33 cellular contexts compared by ENCODE assay signal in the genomic region with DNA sequence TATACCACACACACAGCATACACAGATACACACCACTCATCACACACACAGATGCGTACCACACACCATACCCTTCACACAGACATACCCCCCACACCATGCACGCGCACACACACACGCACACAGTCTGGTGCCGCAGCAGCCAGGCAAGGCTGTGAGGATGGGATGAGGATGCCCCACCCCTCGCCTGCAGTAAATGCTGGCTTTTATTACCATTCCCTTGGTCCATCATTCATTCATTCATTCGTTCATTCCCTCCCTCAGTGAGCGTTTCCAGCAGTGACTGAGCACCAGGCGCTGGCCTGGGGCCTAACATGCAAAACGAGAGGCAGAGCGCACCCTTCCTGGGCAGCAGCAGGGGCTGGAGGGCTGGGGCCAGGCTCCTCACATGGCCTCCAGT. TPM values are rescaled to one million over a fixed set of nuclear protein-coding genes. Genes with fewer than 3 reads are reported as not detected.
"Had no signal": no experiment of that assay in that cellular context is flagged by ENCODE, and none has a peak within 500 bp of the region (broad histone marks: within the 10 kb centered on the region; RNA-seq: fewer than 3 reads in every experiment).

No MANE protein-coding gene starts in this region.

- H3K4me3 ChIP-seq: coronary artery, esophagus muscularis mucosa, gastrocnemius medialis, heart left ventricle had no signal

- H3K9me3 Mint-ChIP-seq: activated CD4-positive, alpha-beta memory T cell treated with anti-CD3 and anti-CD28 coated beads, Interleukin-2, amount 10 ng/mL, durations not matched to agents 7 days and 5 days; activated CD4-positive, alpha-beta T cell treated with anti-CD3 and anti-CD28 coated beads, Interleukin-2, amount 10 ng/mL, durations not matched to agents 24 days and 14 days; activated naive CD4-positive, alpha-beta T cell treated with anti-CD3 and anti-CD28 coated beads, Interleukin-2, amount 10 ng/mL, durations not matched to agents 7 days and 5 days; activated naive CD4-positive, alpha-beta T cell treated with anti-CD3 and anti-CD28 coated beads, Interleukin-2, amount 50 U/mL, for 72 hours; activated naive CD8-positive, alpha-beta T cell treated with anti-CD3 and anti-CD28 coated beads, Interleukin-2, amount 10 ng/mL, durations not matched to agents 7 days and 5 days; activated T-cell treated with anti-CD3 and anti-CD28 coated beads, Interleukin-2, amount 50 U/mL, for 24 hours; activated T-cell treated with anti-CD3 and anti-CD28 coated beads, Interleukin-2, amount 50 U/mL, for 72 hours; central memory CD8-positive, alpha-beta T cell; effector memory CD8-positive, alpha-beta T cell had no signal

- H3K4me3 Mint-ChIP-seq: activated CD4-positive, alpha-beta memory T cell treated with anti-CD3 and anti-CD28 coated beads, Interleukin-2, amount 10 ng/mL, durations not matched to agents 7 days and 5 days; activated CD4-positive, alpha-beta T cell treated with anti-CD3 and anti-CD28 coated beads for 36 hours; activated CD4-positive, alpha-beta T cell treated with anti-CD3 and anti-CD28 coated beads, Interleukin-2, amount 10 ng/mL, durations not matched to agents 24 days and 14 days; activated naive CD4-positive, alpha-beta T cell treated with anti-CD3 and anti-CD28 coated beads, Interleukin-2, amount 10 ng/mL, durations not matched to agents 7 days and 5 days; activated naive CD8-positive, alpha-beta T cell treated with anti-CD3 and anti-CD28 coated beads, Interleukin-2, amount 10 ng/mL, durations not matched to agents 7 days and 5 days; activated T-cell treated with anti-CD3 and anti-CD28 coated beads, Interleukin-2, amount 50 U/mL, for 24 hours; activated T-cell treated with anti-CD3 and anti-CD28 coated beads, Interleukin-2, amount 50 U/mL, for 72 hours; central memory CD8-positive, alpha-beta T cell; effector memory CD8-positive, alpha-beta T cell had no signal

- H3K9me3 ChIP-seq: esophagus muscularis mucosa, gastrocnemius medialis, heart left ventricle had no signal

- ATAC-seq: activated CD4-positive, alpha-beta T cell treated with anti-CD3 and anti-CD28 coated beads for 36 hours; activated naive CD4-positive, alpha-beta T cell treated with anti-CD3 and anti-CD28 coated beads, Interleukin-2, amount 50 U/mL, for 72 hours; activated T-cell treated with anti-CD3 and anti-CD28 coated beads, Interleukin-2, amount 50 U/mL, for 72 hours; effector memory CD8-positive, alpha-beta T cell; foreskin keratinocyte; gastrocnemius medialis; heart left ventricle had no signal

- H3K27me3 ChIP-seq: brain microvascular endothelial cell, esophagus muscularis mucosa, foreskin keratinocyte, gastrocnemius medialis, heart left ventricle had no signal

- H3K27ac Mint-ChIP-seq: activated CD4-positive, alpha-beta memory T cell treated with anti-CD3 and anti-CD28 coated beads, Interleukin-2, amount 10 ng/mL, durations not matched to agents 7 days and 5 days; activated CD4-positive, alpha-beta T cell treated with anti-CD3 and anti-CD28 coated beads for 36 hours; activated CD4-positive, alpha-beta T cell treated with anti-CD3 and anti-CD28 coated beads, Interleukin-2, amount 10 ng/mL, durations not matched to agents 24 days and 14 days; activated naive CD4-positive, alpha-beta T cell treated with anti-CD3 and anti-CD28 coated beads, Interleukin-2, amount 10 ng/mL, durations not matched to agents 7 days and 5 days; activated naive CD4-positive, alpha-beta T cell treated with anti-CD3 and anti-CD28 coated beads, Interleukin-2, amount 50 U/mL, for 72 hours; activated naive CD8-positive, alpha-beta T cell treated with anti-CD3 and anti-CD28 coated beads, Interleukin-2, amount 10 ng/mL, durations not matched to agents 7 days and 5 days; activated T-cell treated with anti-CD3 and anti-CD28 coated beads, Interleukin-2, amount 50 U/mL, for 24 hours; activated T-cell treated with anti-CD3 and anti-CD28 coated beads, Interleukin-2, amount 50 U/mL, for 72 hours; effector memory CD8-positive, alpha-beta T cell had no signal

- H3K27ac ChIP-seq: brain microvascular endothelial cell, coronary artery, esophagus muscularis mucosa, foreskin keratinocyte, gastrocnemius medialis, heart left ventricle had no signal

- FAIRE-seq: astrocyte had no signal

- H3K36me3 Mint-ChIP-seq: activated naive CD4-positive, alpha-beta T cell treated with anti-CD3 and anti-CD28 coated beads, Interleukin-2, amount 10 ng/mL, durations not matched to agents 7 days and 5 days; activated naive CD4-positive, alpha-beta T cell treated with anti-CD3 and anti-CD28 coated beads, Interleukin-2, amount 50 U/mL, for 72 hours; activated naive CD8-positive, alpha-beta T cell treated with anti-CD3 and anti-CD28 coated beads, Interleukin-2, amount 10 ng/mL, durations not matched to agents 7 days and 5 days had no signal

- DNase-seq: activated CD4-positive, alpha-beta memory T cell treated with anti-CD3 and anti-CD28 coated beads, Interleukin-2, amount 10 ng/mL, durations not matched to agents 7 days and 5 days; activated CD4-positive, alpha-beta T cell treated with anti-CD3 and anti-CD28 coated beads for 36 hours; activated CD4-positive, alpha-beta T cell treated with anti-CD3 and anti-CD28 coated beads, Interleukin-2, amount 10 ng/mL, durations not matched to agents 24 days and 14 days; activated CD4-positive, alpha-beta T cell treated with anti-CD3 and anti-CD28 coated beads, Interleukin-2, amount 50 U/mL, for 4 hours; activated CD4-positive, CD25-positive, alpha-beta regulatory T cell; activated CD4-positive, CD25-positive, alpha-beta regulatory T cell treated with anti-CD3 and anti-CD28 coated beads, Interleukin-2, amount 50 U/mL, for 72 hours; activated CD8-positive, alpha-beta memory T cell treated with anti-CD3 and anti-CD28 coated beads, Interleukin-2, amount 50 U/mL, for 48 hours; activated gamma-delta T cell; activated naive CD4-positive, alpha-beta T cell; activated naive CD4-positive, alpha-beta T cell treated with anti-CD3 and anti-CD28 coated beads, Interleukin-2, amount 10 ng/mL, durations not matched to agents 7 days and 5 days; activated naive CD8-positive, alpha-beta T cell treated with anti-CD3 and anti-CD28 coated beads, Interleukin-2, amount 10 ng/mL, durations not matched to agents 7 days and 5 days; activated T-cell treated with anti-CD3 and anti-CD28 coated beads for 4 hours; activated T-cell treated with anti-CD3 and anti-CD28 coated beads, Interleukin-2, amount 50 U/mL, for 24 hours; activated T-cell treated with anti-CD3 and anti-CD28 coated beads, Interleukin-2, amount 50 U/mL, for 72 hours; brain microvascular endothelial cell; dermis blood vessel endothelial cell; effector CD4-positive, alpha-beta T cell; effector memory CD8-positive, alpha-beta T cell; erythroblast; foreskin keratinocyte; gastrocnemius medialis; glutamatergic neuron; heart left ventricle; T-helper 2 cell had no signal

- H3K27me3 Mint-ChIP-seq: activated CD4-positive, alpha-beta memory T cell treated with anti-CD3 and anti-CD28 coated beads, Interleukin-2, amount 10 ng/mL, durations not matched to agents 7 days and 5 days; activated CD4-positive, alpha-beta T cell treated with anti-CD3 and anti-CD28 coated beads for 36 hours; activated CD4-positive, alpha-beta T cell treated with anti-CD3 and anti-CD28 coated beads, Interleukin-2, amount 10 ng/mL, durations not matched to agents 24 days and 14 days; activated naive CD4-positive, alpha-beta T cell treated with anti-CD3 and anti-CD28 coated beads, Interleukin-2, amount 10 ng/mL, durations not matched to agents 7 days and 5 days; activated naive CD8-positive, alpha-beta T cell treated with anti-CD3 and anti-CD28 coated beads, Interleukin-2, amount 10 ng/mL, durations not matched to agents 7 days and 5 days; activated T-cell treated with anti-CD3 and anti-CD28 coated beads, Interleukin-2, amount 50 U/mL, for 24 hours; central memory CD8-positive, alpha-beta T cell; effector memory CD8-positive, alpha-beta T cell had no signal

- H3K4me1 ChIP-seq: gastrocnemius medialis, heart left ventricle had no signal

- H3K4me1 Mint-ChIP-seq: activated CD4-positive, alpha-beta memory T cell treated with anti-CD3 and anti-CD28 coated beads, Interleukin-2, amount 10 ng/mL, durations not matched to agents 7 days and 5 days; activated CD4-positive, alpha-beta T cell treated with anti-CD3 and anti-CD28 coated beads for 36 hours; activated naive CD4-positive, alpha-beta T cell treated with anti-CD3 and anti-CD28 coated beads, Interleukin-2, amount 10 ng/mL, durations not matched to agents 7 days and 5 days; activated naive CD8-positive, alpha-beta T cell treated with anti-CD3 and anti-CD28 coated beads, Interleukin-2, amount 10 ng/mL, durations not matched to agents 7 days and 5 days; central memory CD8-positive, alpha-beta T cell had no signal

- H3K36me3 ChIP-seq: gastrocnemius medialis had no signal

RNA-seq across cellular contexts. Expression of a gene that starts 51.7 kb away (rescaled TPM):
- total RNA-seq: activated CD4-positive, alpha-beta memory T cell treated with anti-CD3 and anti-CD28 coated beads, Interleukin-2, amount 10 ng/mL, durations not matched to agents 7 days and 5 days; activated CD4-positive, alpha-beta T cell treated with anti-CD3 and anti-CD28 coated beads for 36 hours; activated CD4-positive, alpha-beta T cell treated with anti-CD3 and anti-CD28 coated beads, Interleukin-2, amount 10 ng/mL, durations not matched to agents 24 days and 14 days; activated naive CD4-positive, alpha-beta T cell treated with anti-CD3 and anti-CD28 coated beads, Interleukin-2, amount 50 U/mL, for 72 hours; activated naive CD8-positive, alpha-beta T cell treated with anti-CD3 and anti-CD28 coated beads, Interleukin-2, amount 10 ng/mL, durations not matched to agents 7 days and 5 days; activated T-cell treated with anti-CD3 and anti-CD28 coated beads, Interleukin-2, amount 50 U/mL, for 72 hours; astrocyte; bronchial epithelial cell; cardiac septum; cerebellum; dermis blood vessel endothelial cell; esophagus muscularis mucosa; foreskin keratinocyte; gastrocnemius medialis; T-helper 1 cell treated with Interleukin-12 subunit alpha and Interleukin-12 subunit beta and Interleukin-4 antibody, amounts not matched to agents 30 ng/mL and 1 ng/mL, for 36 hours had no signal
- polyA plus RNA-seq: foreskin keratinocyte had no signal
